ENCODE assay signal across 9 cellular contexts in genomic region chr11:112962854-112963367, GRCh38. TPM values are rescaled to one million over a fixed set of nuclear protein-coding genes. Genes with fewer than 3 reads are reported as not detected.
DNase-seq lines count a peak whose midpoint lies in the region; ATAC-seq, FAIRE-seq and TF ChIP-seq lines count a peak whose summit lies in the region.
"Had no signal": no experiment of that assay in that cellular context is flagged by ENCODE, and none has a peak within 500 bp of the region (broad histone marks: within the 10 kb centered on the region; RNA-seq: fewer than 3 reads in every experiment).

No MANE protein-coding gene starts in this region.

- H3K9me3 ChIP-seq in keratinocyte (ENCODE audit: control insufficient read depth, low read depth, low read length) (no peaks in the 10 kb centered on the region), smooth muscle cell (replicated peaks; ENCODE audit: low read depth) (no peaks in the 10 kb centered on the region), OCI-LY7 (ENCODE audit: low read length) (no peaks in the 10 kb centered on the region)

- 2% methylated on average over 30 of the region's 55 CpGs for WGBS in smooth muscle cell (ENCODE audit: low lambda C conversion rate)

- no peaks in the 10 kb centered on the region for H3K9me3 Mint-ChIP-seq in T-helper 1 cell treated with Interleukin-12 subunit alpha and Interleukin-12 subunit beta and Interleukin-4 antibody, amounts not matched to agents 30 μg/mL and 1 μg/mL, for 36 hours

- peaks cover 4% of the 10 kb centered on the region for H3K4me1 ChIP-seq in keratinocyte (ENCODE audit: control insufficient read depth, extremely low read depth, insufficient read depth, low read length)
- peaks cover 6% of the 10 kb centered on the region for H3K4me1 ChIP-seq in smooth muscle cell (ENCODE audit: low read depth)
- no peaks in the 10 kb centered on the region for H3K4me1 ChIP-seq in OCI-LY7 (ENCODE audit: insufficient read depth, low read length, poor library complexity, severe bottlenecking)

- TF ChIP-seq POLR2A in GM18505 (IDR thresholded peaks at IDR 0.05; ENCODE audit: borderline replicate concordance, extremely low read depth, insufficient read depth, insufficient read length) = no peak

- H3K9me1 ChIP-seq in keratinocyte (ENCODE audit: control insufficient read depth, extremely low read depth, insufficient read depth, low read length) = no peaks in the 10 kb centered on the region

- peaks cover 54% of the 10 kb centered on the region for H3K27me3 ChIP-seq in keratinocyte (ENCODE audit: control insufficient read depth, extremely low read depth, insufficient read depth, low read length)
- no peaks in the 10 kb centered on the region for H3K27me3 ChIP-seq in smooth muscle cell (ENCODE audit: low read depth)

- H3K4me3 ChIP-seq in keratinocyte (ENCODE audit: control insufficient read depth in 2 of 3, extremely low read depth in 1 of 3, insufficient read depth in 2 of 3, low read depth in 1 of 3, low read length in 3 of 3) = no peak overlapping the region
- H3K4me3 ChIP-seq in smooth muscle cell = peak overlapping the region; percentile 67
- no peak overlapping the region for H3K4me3 ChIP-seq in OCI-LY7 (ENCODE audit: low read depth, low read length, poor library complexity, severe bottlenecking)

- H2AFZ ChIP-seq in keratinocyte (ENCODE audit: control insufficient read depth, low read length) (no peak overlapping the region), smooth muscle cell (ENCODE audit: low read depth) (peak overlapping the region; percentile 89), OCI-LY7 (ENCODE audit: low read length) (no peak overlapping the region)

- H3K27ac ChIP-seq in caudate nucleus (ENCODE audit: low read depth, low read length) = peak overlapping the region; percentile 89
- H3K27ac ChIP-seq in keratinocyte (ENCODE audit: control insufficient read depth, insufficient read depth, low read length) = no peak overlapping the region
- no peak overlapping the region for H3K27ac ChIP-seq in smooth muscle cell (ENCODE audit: low read depth)
- H3K27ac ChIP-seq in OCI-LY7 (ENCODE audit: low read depth, low read length, poor library complexity, severe bottlenecking) = no peak overlapping the region

- no peak for TF ChIP-seq CTCF in keratinocyte (optimal IDR thresholded peaks at IDR 0.05 in 1 of 3, IDR thresholded peaks at IDR 0.05 in 1 of 3, conservative IDR thresholded peaks at IDR 0.05 in 1 of 3; ENCODE audit: extremely low read depth in 1 of 3, insufficient read depth in 2 of 3, low read length in 3 of 3)
- no peak for TF ChIP-seq CTCF in smooth muscle cell (IDR thresholded peaks at IDR 0.05; ENCODE audit: borderline replicate concordance, insufficient read depth, poor library complexity, severe bottlenecking)
- TF ChIP-seq CTCF in OCI-LY7 (conservative IDR thresholded peaks at IDR 0.05; ENCODE audit: low read length) = no peak

- H3K36me3 ChIP-seq in keratinocyte (ENCODE audit: control insufficient read depth in 2 of 2, extremely low read depth in 1 of 2, insufficient read depth in 2 of 2, low read length in 2 of 2) = no peaks in the 10 kb centered on the region
- no peaks in the 10 kb centered on the region for H3K36me3 ChIP-seq in smooth muscle cell (ENCODE audit: low read depth)
- H3K36me3 ChIP-seq in OCI-LY7 (ENCODE audit: insufficient read depth, low read length) = no peaks in the 10 kb centered on the region

- no peak for ATAC-seq in GM18505 (IDR thresholded peaks at IDR 0.05; ENCODE audit: unreplicated experiment)

- FAIRE-seq in keratinocyte (lab: Jason Lieb, UNC) = no peak

- no peaks in the 10 kb centered on the region for H3K36me3 Mint-ChIP-seq in T-helper 1 cell treated with Interleukin-12 subunit alpha and Interleukin-12 subunit beta and Interleukin-4 antibody, amounts not matched to agents 30 μg/mL and 1 μg/mL, for 36 hours (ENCODE audit: low read depth)

- peak overlapping the region; percentile 86 for H3K4me3 Mint-ChIP-seq in T-helper 1 cell treated with Interleukin-12 subunit alpha and Interleukin-12 subunit beta and Interleukin-4 antibody, amounts not matched to agents 30 μg/mL and 1 μg/mL, for 36 hours

- intact Hi-C loops in OCI-LY7 (cut with micrococcal nuclease; ENCODE audit: unreplicated experiment) = no loop called here

- H3K9me2 ChIP-seq in OCI-LY7 (ENCODE audit: insufficient read depth, low read length) = no peaks in the 10 kb centered on the region

- no TSS peak for BruUV-seq in OCI-LY7 (replicated peaks; lab: Mats Ljungman, UMichigan)

- CTCF ChIA-PET in OCI-LY7 (lab: Charles Lee; ENCODE audit: unreplicated experiment) = no interaction called here

- peaks cover 4% of the 10 kb centered on the region for H3F3A ChIP-seq in smooth muscle cell (ENCODE audit: low read depth)

- no peaks in the 10 kb centered on the region for H3K79me2 ChIP-seq in keratinocyte (ENCODE audit: control insufficient read depth, insufficient read depth, low read length)
- H3K79me2 ChIP-seq in smooth muscle cell (ENCODE audit: low read depth) = no peaks in the 10 kb centered on the region
- no peaks in the 10 kb centered on the region for H3K79me2 ChIP-seq in OCI-LY7 (ENCODE audit: insufficient read depth, low read depth, low read length)

- H3K9ac ChIP-seq in keratinocyte (ENCODE audit: control insufficient read depth, extremely low read depth, insufficient read depth, low read length) = no peak overlapping the region
- H3K9ac ChIP-seq in smooth muscle cell (ENCODE audit: low read depth) = no peak overlapping the region

- H3K4me2 ChIP-seq in keratinocyte (ENCODE audit: control insufficient read depth, extremely low read depth, insufficient read depth, low read depth, low read length) (peak overlapping the region; percentile 16), smooth muscle cell (peak overlapping the region; percentile 89), OCI-LY7 (ENCODE audit: low read length) (no peak overlapping the region)

- peaks cover 12% of the 10 kb centered on the region for H3K4me1 Mint-ChIP-seq in T-helper 1 cell treated with Interleukin-12 subunit alpha and Interleukin-12 subunit beta and Interleukin-4 antibody, amounts not matched to agents 30 μg/mL and 1 μg/mL, for 36 hours (ENCODE audit: low read depth)

- POLR2A ChIA-PET in OCI-LY7 (lab: Charles Lee) = no interaction called here

- no peak for DNase-seq in T-helper 1 cell
- DNase-seq in NCI-H2227 (lab: John Stamatoyannopoulos, UW; ENCODE audit: unreplicated experiment) = peak; percentile 85
- peak in 59 of 61 donors; percentile 22 to 89 (median 73) for DNase-seq in caudate nucleus (lab: John Stamatoyannopoulos, UW)
- DNase-seq in keratinocyte (ENCODE audit: low read depth, low spot score) = no peak
- DNase-seq in smooth muscle cell (lab: John Stamatoyannopoulos, UW; ENCODE audit: unreplicated experiment) = no peak
- no peak for DNase-seq in OCI-LY7 (ENCODE audit: low spot score)

- dilution Hi-C loops in keratinocyte (cut with MboI; ENCODE audit: extremely low pct_ligation_motif_present, low sequenced_read_pairs) = no loop called here

- no peak overlapping the region for H3K27ac Mint-ChIP-seq in T-helper 1 cell treated with Interleukin-12 subunit alpha and Interleukin-12 subunit beta and Interleukin-4 antibody, amounts not matched to agents 30 μg/mL and 1 μg/mL, for 36 hours

- H3K27me3 Mint-ChIP-seq in T-helper 1 cell treated with Interleukin-12 subunit alpha and Interleukin-12 subunit beta and Interleukin-4 antibody, amounts not matched to agents 30 μg/mL and 1 μg/mL, for 36 hours (ENCODE audit: low read depth) = peaks cover 78% of the 10 kb centered on the region

- no peaks in the 10 kb centered on the region for H4K20me1 ChIP-seq in keratinocyte (ENCODE audit: control insufficient read depth, extremely low read depth, insufficient read depth, low read length)
- no peaks in the 10 kb centered on the region for H4K20me1 ChIP-seq in smooth muscle cell (ENCODE audit: low read depth)
- no peaks in the 10 kb centered on the region for H4K20me1 ChIP-seq in OCI-LY7 (ENCODE audit: insufficient read depth, low read length)

RNA-seq across cellular contexts. Expression of gene NCAM1, which starts 1.7 kb away (rescaled TPM):
- polyA plus RNA-seq in keratinocyte (0.02 to 0.04 TPM (median 0.03 TPM) in 3 replicates), smooth muscle cell (8.1 and 10.6 TPM in 2 replicates)
- not detected for polyA plus RNA-seq in keratinocyte (2011; ENCODE audit: low read depth)
- 0.04 TPM in 1 of 2 replicates, not detected in the other for polyA plus RNA-seq in keratinocyte (2011; cell fraction: cytosol; rRNA removed)
- polyA plus RNA-seq in keratinocyte (2011; cell fraction: nucleus; rRNA removed) = 0.04 and 0.07 TPM in 2 replicates
- 0.03 and 0.17 TPM in 2 replicates for polyA plus RNA-seq in keratinocyte (2012; ENCODE audit: low replicate concordance)
- polyA minus RNA-seq in keratinocyte = 0.58 TPM in 1 of 3 replicates, not detected in the others
- not detected for polyA minus RNA-seq in keratinocyte (2011; cell fraction: cytosol; rRNA and poly(A)+ RNA removed)
- polyA minus RNA-seq in keratinocyte (2011; cell fraction: nucleus; rRNA and poly(A)+ RNA removed) = 0.53 TPM in 1 of 2 replicates, not detected in the other
- total RNA-seq in smooth muscle cell (11.7 and 12.0 TPM in 2 replicates), OCI-LY7 (2022) (not detected in 2 replicates)
- not detected in 2 replicates for total RNA-seq in OCI-LY7 (2014; rRNA removed; shearing (Covaris generic))
- polyA plus RNA-seq: AG04450 had no signal

Comparison
In these comparisons a context has a peak if more than half of its experiments do, and no peak if none do; other contexts are left out.
1. DNase-seq: peak in NCI-H2227 (single experiment) and caudate nucleus (59 of 61); none in T-helper 1 cell (0 of 5), keratinocyte (single experiment), smooth muscle cell (single experiment) and OCI-LY7 (single experiment).
2. RNA of gene NCAM1, which starts 1.7 kb away (total RNA-seq): 11.7 to 12.0 TPM in smooth muscle cell; not detected in OCI-LY7; every median in the first group is over 10 times any median in the second.